ENCODE assay signal across 18 cellular contexts in genomic region chr14:99257673-99258221, GRCh38. TPM values are rescaled to one million over a fixed set of nuclear protein-coding genes. Genes with fewer than 3 reads are reported as not detected.
DNase-seq lines count a peak whose midpoint lies in the region; ATAC-seq lines count a peak whose summit lies in the region.
"Had no signal": no experiment of that assay in that cellular context is flagged by ENCODE, and none has a peak within 500 bp of the region (broad histone marks: within the 10 kb centered on the region; RNA-seq: fewer than 3 reads in every experiment).

No MANE protein-coding gene starts in this region.

- peaks cover 0 to 3% of the 10 kb centered on the region in 2 donors for H3K36me3 ChIP-seq in esophagus (ENCODE audit: control insufficient read depth in 2 of 2, insufficient read depth in 2 of 2, low read length in 1 of 2)
- H3K36me3 ChIP-seq: left ventricle myocardium inferior had no signal

- no peaks in the 10 kb centered on the region for H3K9me3 Mint-ChIP-seq in activated CD8-positive, alpha-beta memory T cell treated with anti-CD3 and anti-CD28 coated beads, Interleukin-2, amount 10 ng/mL, durations not matched to agents 7 days and 5 days (ENCODE audit: low read depth)
- H3K9me3 Mint-ChIP-seq in stimulated activated effector memory CD8-positive, alpha-beta T cell treated with anti-CD3 and anti-CD28 coated beads, Interleukin-12 subunit alpha, Interleukin-12 subunit beta, amount 100 ng/mL, for 72 hours = no peaks in the 10 kb centered on the region
- H3K9me3 Mint-ChIP-seq: dendritic cell treated with granulocyte-macrophage colony-stimulating factor and Interleukin-4, amounts not matched to agents 40 ng/mL and 50 ng/mL, for 4 days had no signal

- no peak overlapping the region for H3K4me3 ChIP-seq in esophagus (ENCODE audit: low read depth in 1 of 2, low read length in 2 of 2)
- H3K4me3 ChIP-seq: A549, left ventricle myocardium inferior had no signal

- no peaks in the 10 kb centered on the region for H3K27me3 Mint-ChIP-seq in activated CD8-positive, alpha-beta memory T cell treated with anti-CD3 and anti-CD28 coated beads, Interleukin-2, amount 10 ng/mL, durations not matched to agents 7 days and 5 days

- peak; percentile 76 for DNase-seq in activated CD8-positive, alpha-beta memory T cell treated with anti-CD3 and anti-CD28 coated beads for 24 hours
- no peak for DNase-seq in activated CD8-positive, alpha-beta memory T cell treated with anti-CD3 and anti-CD28 coated beads, Interleukin-2, amount 50 U/mL, for 48 hours
- DNase-seq in activated CD8-positive, alpha-beta memory T cell treated with anti-CD3 and anti-CD28 coated beads, Interleukin-2, amount 10 ng/mL, durations not matched to agents 7 days and 5 days = peak; percentile 58
- no peak for DNase-seq in stimulated activated effector memory CD8-positive, alpha-beta T cell treated with anti-CD3 and anti-CD28 coated beads, Interleukin-12 subunit alpha, Interleukin-12 subunit beta, amount 100 ng/mL, for 72 hours (ENCODE audit: low spot score in 2 of 2)
- DNase-seq in NCI-H446 (lab: John Stamatoyannopoulos, UW) = no peak
- DNase-seq in NCI-H1436 (lab: John Stamatoyannopoulos, UW) = no peak
- no peak for DNase-seq in EL
- DNase-seq: COR-L47; hypothalamus; left ventricle myocardium inferior; naive B cell; NCI-H2081; stimulated activated CD4-positive, alpha-beta T cell treated with anti-CD3 and anti-CD28 coated beads, Interleukin-4, amount 100 ng/mL, for 4 hours; stimulated activated naive CD4-positive, alpha-beta T cell had no signal

- CTCF ChIA-PET in activated CD8-positive, alpha-beta memory T cell treated with anti-CD3 and anti-CD28 coated beads, Interleukin-2, amount 10 ng/mL, durations not matched to agents 7 days and 5 days (lab: Charles Lee) = interaction anchor here (1.0 to 1.8 kb wide), 8 partner anchors 9 to 1280 kb away, joined by 3 to 12 read pairs (median 4); no protein-coding TSS in a partner anchor

- 63 to 65% methylated on average over 16 of the region's 16 CpGs for WGBS in esophagus, 2 donors

- H3K9me3 ChIP-seq in esophagus (ENCODE audit: control insufficient read depth in 2 of 2, insufficient read depth in 1 of 2, low read depth in 1 of 2, low read length in 1 of 2) = no peaks in the 10 kb centered on the region
- H3K9me3 ChIP-seq: A549, left ventricle myocardium inferior had no signal

- peak overlapping the region; percentile 96 for H3K4me3 Mint-ChIP-seq in activated CD8-positive, alpha-beta memory T cell treated with anti-CD3 and anti-CD28 coated beads, Interleukin-2, amount 10 ng/mL, durations not matched to agents 7 days and 5 days
- peak overlapping the region; percentile 89 for H3K4me3 Mint-ChIP-seq in stimulated activated effector memory CD8-positive, alpha-beta T cell treated with anti-CD3 and anti-CD28 coated beads, Interleukin-12 subunit alpha, Interleukin-12 subunit beta, amount 100 ng/mL, for 72 hours
- H3K4me3 Mint-ChIP-seq: dendritic cell treated with granulocyte-macrophage colony-stimulating factor and Interleukin-4, amounts not matched to agents 40 ng/mL and 50 ng/mL, for 4 days; naive B cell had no signal

- peaks cover 86% of the 10 kb centered on the region for H3K4me1 Mint-ChIP-seq in activated CD8-positive, alpha-beta memory T cell treated with anti-CD3 and anti-CD28 coated beads, Interleukin-2, amount 10 ng/mL, durations not matched to agents 7 days and 5 days
- H3K4me1 Mint-ChIP-seq in stimulated activated effector memory CD8-positive, alpha-beta T cell treated with anti-CD3 and anti-CD28 coated beads, Interleukin-12 subunit alpha, Interleukin-12 subunit beta, amount 100 ng/mL, for 72 hours = peaks cover 94% of the 10 kb centered on the region

- no peaks in the 10 kb centered on the region for H3K27me3 ChIP-seq in esophagus (ENCODE audit: control insufficient read depth in 1 of 2, insufficient read depth in 2 of 2, low read length in 2 of 2)

- ATAC-seq in activated CD8-positive, alpha-beta memory T cell treated with anti-CD3 and anti-CD28 coated beads, Interleukin-2, amount 10 ng/mL, durations not matched to agents 7 days and 5 days = no peak
- ATAC-seq in stimulated activated effector memory CD8-positive, alpha-beta T cell treated with anti-CD3 and anti-CD28 coated beads, Interleukin-12 subunit alpha, Interleukin-12 subunit beta, amount 100 ng/mL, for 72 hours = no peak
- ATAC-seq: A549 had no signal

- peaks cover 66% of the 10 kb centered on the region for H3K36me3 Mint-ChIP-seq in activated CD8-positive, alpha-beta memory T cell treated with anti-CD3 and anti-CD28 coated beads, Interleukin-2, amount 10 ng/mL, durations not matched to agents 7 days and 5 days
- H3K36me3 Mint-ChIP-seq in stimulated activated effector memory CD8-positive, alpha-beta T cell treated with anti-CD3 and anti-CD28 coated beads, Interleukin-12 subunit alpha, Interleukin-12 subunit beta, amount 100 ng/mL, for 72 hours = peaks cover 94% of the 10 kb centered on the region
- H3K36me3 Mint-ChIP-seq: naive B cell had no signal

- peak overlapping the region; percentile 98 for H3K27ac Mint-ChIP-seq in activated CD8-positive, alpha-beta memory T cell treated with anti-CD3 and anti-CD28 coated beads, Interleukin-2, amount 10 ng/mL, durations not matched to agents 7 days and 5 days
- H3K27ac Mint-ChIP-seq in stimulated activated effector memory CD8-positive, alpha-beta T cell treated with anti-CD3 and anti-CD28 coated beads, Interleukin-12 subunit alpha, Interleukin-12 subunit beta, amount 100 ng/mL, for 72 hours = peak overlapping the region; percentile 99
- H3K27ac Mint-ChIP-seq: dendritic cell treated with granulocyte-macrophage colony-stimulating factor and Interleukin-4, amounts not matched to agents 40 ng/mL and 50 ng/mL, for 4 days; naive B cell had no signal

- H3K27ac ChIP-seq in esophagus (ENCODE audit: low read depth in 2 of 2, low read length in 1 of 2) = peak overlapping the region; percentile 60
- H3K27ac ChIP-seq: A549, left ventricle myocardium inferior had no signal

- peaks cover 3 to 31% of the 10 kb centered on the region in 2 donors for H3K4me1 ChIP-seq in esophagus (ENCODE audit: control insufficient read depth in 2 of 2, insufficient read depth in 2 of 2, low read length in 1 of 2)
- H3K4me1 ChIP-seq: left ventricle myocardium inferior had no signal

RNA-seq across cellular contexts. Expression of gene BCL11B, which starts 14.2 kb away (rescaled TPM):
- 10 to 100 TPM; 53.0 to 66.2 TPM for total RNA-seq in activated CD8-positive, alpha-beta memory T cell treated with anti-CD3 and anti-CD28 coated beads, Interleukin-2, amount 10 ng/mL, durations not matched to agents 7 days and 5 days
- 1 to 10 TPM; 1.7 to 2.2 TPM for polyA plus RNA-seq in esophagus
- polyA plus RNA-seq: fibroblast of lung had no signal

Comparison
In these comparisons a context has a peak if more than half of its experiments do, and no peak if none do; other contexts are left out.
1. DNase-seq: peak in activated CD8-positive, alpha-beta memory T cell treated with anti-CD3 and anti-CD28 coated beads for 24 hours (single experiment) and activated CD8-positive, alpha-beta memory T cell treated with anti-CD3 and anti-CD28 coated beads, Interleukin-2, amount 10 ng/mL, durations not matched to agents 7 days and 5 days (single experiment); none in activated CD8-positive, alpha-beta memory T cell treated with anti-CD3 and anti-CD28 coated beads, Interleukin-2, amount 50 U/mL, for 48 hours (single experiment), stimulated activated effector memory CD8-positive, alpha-beta T cell treated with anti-CD3 and anti-CD28 coated beads, Interleukin-12 subunit alpha, Interleukin-12 subunit beta, amount 100 ng/mL, for 72 hours (0 of 2), NCI-H446 (0 of 2), NCI-H1436 (single experiment) and EL (single experiment).